ENCODE assay signal across 28 cellular contexts in the genomic region with DNA sequence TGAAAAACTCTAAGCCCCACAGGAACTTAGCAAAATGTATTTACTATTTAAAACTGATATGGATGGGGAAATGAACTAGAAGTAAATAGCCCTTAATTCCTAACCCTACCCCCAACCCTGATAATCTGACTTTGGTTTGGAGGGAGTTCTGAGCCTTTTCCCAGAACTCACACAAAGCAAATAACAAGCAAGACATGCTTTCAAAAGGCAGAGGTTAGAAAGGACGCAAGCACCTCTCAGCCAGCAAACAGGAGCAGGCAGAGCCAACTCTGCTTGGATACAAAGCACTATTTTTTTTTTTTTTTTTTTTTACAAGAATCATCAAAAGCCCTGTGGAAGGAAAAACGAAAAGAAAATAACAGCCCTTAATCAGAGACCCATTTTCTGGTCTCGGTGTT. TPM values are rescaled to one million over a fixed set of nuclear protein-coding genes. Genes with fewer than 3 reads are reported as not detected.
DNase-seq lines count a peak whose midpoint lies in the region; ATAC-seq, FAIRE-seq and TF ChIP-seq lines count a peak whose summit lies in the region.
"Had no signal": no experiment of that assay in that cellular context is flagged by ENCODE, and none has a peak within 500 bp of the region (broad histone marks: within the 10 kb centered on the region; RNA-seq: fewer than 3 reads in every experiment).

No MANE protein-coding gene starts in this region.

- H3K27ac ChIP-seq in breast epithelium (peak overlapping the region; percentile 74 to 81), liver (ENCODE audit: low read depth in 1 of 2, low read length in 2 of 2) (peak overlapping the region; percentile 76 to 82), pancreas (peak overlapping the region in 2 of 4 donors; percentile 53 to 59)
- H3K27ac ChIP-seq: foreskin keratinocyte, heart right ventricle, HL-60, WERI-Rb-1 had no signal

- H3K4me1 Mint-ChIP-seq in MCF 10A (ENCODE audit: insufficient read depth, unreplicated experiment), result peaks cover 17% of the 10 kb centered on the region

- 28% methylated on average over 3 of the region's 3 CpGs for WGBS in liver
- 16 to 32% methylated on average over 3 of the region's 3 CpGs for WGBS in pancreas, 2 donors

- no peak overlapping the region for H3K4me3 Mint-ChIP-seq in MCF 10A (ENCODE audit: unreplicated experiment)
- H3K4me3 Mint-ChIP-seq: CD4-positive, CD25-positive, alpha-beta regulatory T cell; effector memory CD8-positive, alpha-beta T cell; memory B cell had no signal

- H3K36me3 Mint-ChIP-seq in MCF 10A (ENCODE audit: insufficient read depth, unreplicated experiment), result no peaks in the 10 kb centered on the region
- H3K36me3 Mint-ChIP-seq: memory B cell had no signal

- TF ChIP-seq CTCF in breast epithelium (IDR thresholded peaks at IDR 0.05), result no peak
- TF ChIP-seq CTCF in MCF 10A (IDR thresholded peaks at IDR 0.05; ENCODE audit: unreplicated experiment), result no peak
- no peak for TF ChIP-seq CTCF in liver (IDR thresholded peaks at IDR 0.05; ENCODE audit: low read depth, low read length, missing input control)
- TF ChIP-seq CTCF in pancreas (IDR thresholded peaks at IDR 0.05), result no peak

- FAIRE-seq in pancreas (lab: Jason Lieb, UNC), result no peak
- FAIRE-seq: H1 had no signal

- intact Hi-C loops in breast epithelium (cut with DNase I; ENCODE audit: low total_unique reads) (no loop called here), MCF 10A (cut with micrococcal nuclease) (no loop called here), pancreas (cut with DNase I) (no loop called here)

- no peaks in the 10 kb centered on the region for H3K27me3 Mint-ChIP-seq in MCF 10A (ENCODE audit: insufficient read depth, unreplicated experiment)

- H3K27me3 ChIP-seq in breast epithelium (no peaks in the 10 kb centered on the region), liver (ENCODE audit: control insufficient read depth in 4 of 4, insufficient read depth in 4 of 4, low read length in 3 of 4) (no peaks in the 10 kb centered on the region), pancreas (no peaks in the 10 kb centered on the region)
- H3K27me3 ChIP-seq: foreskin keratinocyte, heart right ventricle had no signal

- peak in 3 of 4 donors; percentile 57 to 70 (median 61) for ATAC-seq in pancreas
- ATAC-seq in GM18870 (IDR thresholded peaks at IDR 0.05; ENCODE audit: unreplicated experiment), result no peak
- ATAC-seq in GM21423 (IDR thresholded peaks at IDR 0.05; ENCODE audit: unreplicated experiment), result no peak
- ATAC-seq: effector memory CD8-positive, alpha-beta T cell; foreskin keratinocyte; heart right ventricle; Panc1 had no signal

- H3K36me3 ChIP-seq in breast epithelium (no peaks in the 10 kb centered on the region), liver (ENCODE audit: control insufficient read depth in 4 of 4, insufficient read depth in 3 of 4, low read depth in 1 of 4, low read length in 3 of 4) (no peaks in the 10 kb centered on the region), pancreas (no peaks in the 10 kb centered on the region)
- H3K36me3 ChIP-seq: heart right ventricle had no signal

- H3K27ac Mint-ChIP-seq in MCF 10A (ENCODE audit: low read depth, unreplicated experiment), result no peak overlapping the region
- H3K27ac Mint-ChIP-seq: CD4-positive, CD25-positive, alpha-beta regulatory T cell; effector memory CD8-positive, alpha-beta T cell; memory B cell had no signal

- H3K4me3 ChIP-seq in breast epithelium (no peak overlapping the region), liver (ENCODE audit: low read depth in 1 of 3, low read length in 3 of 3) (no peak overlapping the region), pancreas (no peak overlapping the region)
- H3K4me3 ChIP-seq: heart right ventricle had no signal

- CTCF ChIA-PET in MCF 10A (lab: Yijun Ruan, JAX), result interaction anchor here (0.6 kb wide), 1 partner anchor 19 kb away, joined by 3 read pairs; no protein-coding TSS in a partner anchor

- DNase-seq in breast epithelium (ENCODE audit: low spot score in 2 of 2), result no peak
- DNase-seq in MCF 10A (ENCODE audit: unreplicated experiment), result no peak
- DNase-seq in pancreas, result no peak
- no peak for DNase-seq in activated naive CD4-positive, alpha-beta T cell treated with Interleukin-2 at 50 U/mL for 16 hours
- DNase-seq in MV-4-11 (lab: John Stamatoyannopoulos, UW), result no peak
- DNase-seq: 8988T; activated CD4-positive, alpha-beta T cell treated with anti-CD3 and anti-CD28 coated beads for 48 hours; activated CD8-positive, alpha-beta memory T cell treated with anti-CD3 and anti-CD28 coated beads for 24 hours; activated effector memory CD4-positive, alpha-beta T cell treated with anti-CD3 and anti-CD28 coated beads, Interleukin-2, amount 50 U/mL, for 16 hours; CD4-positive, CD25-positive, alpha-beta regulatory T cell; DMS153; effector memory CD8-positive, alpha-beta T cell; foreskin keratinocyte; heart right ventricle; Kasumi-1; NCI-H187; NCI-H526; retina; SHP77; stimulated activated CD4-positive, alpha-beta T cell treated with anti-CD3 and anti-CD28 coated beads, Interleukin-2, amount 100 ng/mL, for 48 hours; WERI-Rb-1 had no signal

- H3K9me3 Mint-ChIP-seq in MCF 10A (ENCODE audit: unreplicated experiment), result no peaks in the 10 kb centered on the region
- H3K9me3 Mint-ChIP-seq: CD4-positive, CD25-positive, alpha-beta regulatory T cell; effector memory CD8-positive, alpha-beta T cell; memory B cell had no signal

- H3K9me3 ChIP-seq in breast epithelium (no peaks in the 10 kb centered on the region), liver (ENCODE audit: control insufficient read depth in 4 of 4, low read length in 3 of 4) (no peaks in the 10 kb centered on the region), pancreas (no peaks in the 10 kb centered on the region)
- H3K9me3 ChIP-seq: heart right ventricle had no signal

- POLR2A ChIA-PET in MCF 10A (lab: Yijun Ruan, JAX), result no interaction called here

- BruUV-seq in MCF 10A (replicated peaks; lab: Mats Ljungman, UMichigan), result no TSS peak

- peaks cover 0 to 7% of the 10 kb centered on the region in 2 donors for H3K4me1 ChIP-seq in breast epithelium
- H3K4me1 ChIP-seq in liver (ENCODE audit: control insufficient read depth in 4 of 4, insufficient read depth in 4 of 4, low read length in 3 of 4), result peaks cover 22 to 90% (median 81%) of the 10 kb centered on the region in 4 donors
- peaks cover 19 to 49% (median 39%) of the 10 kb centered on the region in 3 donors for H3K4me1 ChIP-seq in pancreas

- H3K9ac ChIP-seq in liver (ENCODE audit: low read depth in 1 of 2, low read length in 2 of 2), result peak overlapping the region in 1 of 2 donors; percentile 3

- TF ChIP-seq POLR2A in breast epithelium (IDR thresholded peaks at IDR 0.05), result no peak

- peak; percentile 51 to 70 for TF ChIP-seq RAD21 in liver (IDR thresholded peaks at IDR 0.05)

TF ChIP-seq in liver, 16 proteins besides CTCF, POLR2A, EP300 and RAD21 (continues in another document):
- peak; percentile 93 for TF ChIP-seq FOXA2 (IDR thresholded peaks at IDR 0.05)
- TF ChIP-seq, protein P1, sequence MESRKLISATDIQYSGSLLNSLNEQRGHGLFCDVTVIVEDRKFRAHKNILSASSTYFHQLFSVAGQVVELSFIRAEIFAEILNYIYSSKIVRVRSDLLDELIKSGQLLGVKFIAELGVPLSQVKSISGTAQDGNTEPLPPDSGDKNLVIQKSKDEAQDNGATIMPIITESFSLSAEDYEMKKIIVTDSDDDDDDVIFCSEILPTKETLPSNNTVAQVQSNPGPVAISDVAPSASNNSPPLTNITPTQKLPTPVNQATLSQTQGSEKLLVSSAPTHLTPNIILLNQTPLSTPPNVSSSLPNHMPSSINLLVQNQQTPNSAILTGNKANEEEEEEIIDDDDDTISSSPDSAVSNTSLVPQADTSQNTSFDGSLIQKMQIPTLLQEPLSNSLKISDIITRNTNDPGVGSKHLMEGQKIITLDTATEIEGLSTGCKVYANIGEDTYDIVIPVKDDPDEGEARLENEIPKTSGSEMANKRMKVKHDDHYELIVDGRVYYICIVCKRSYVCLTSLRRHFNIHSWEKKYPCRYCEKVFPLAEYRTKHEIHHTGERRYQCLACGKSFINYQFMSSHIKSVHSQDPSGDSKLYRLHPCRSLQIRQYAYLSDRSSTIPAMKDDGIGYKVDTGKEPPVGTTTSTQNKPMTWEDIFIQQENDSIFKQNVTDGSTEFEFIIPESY (IDR thresholded peaks at IDR 0.05), result peak; percentile 62
- TF ChIP-seq HNF4A (conservative IDR thresholded peaks at IDR 0.05), result peak; percentile 79 to 84
- TF ChIP-seq NR2F2 (IDR thresholded peaks at IDR 0.05), result no peak
- TF ChIP-seq HNF4G (IDR thresholded peaks at IDR 0.05), result no peak
- TF ChIP-seq, protein P2, sequence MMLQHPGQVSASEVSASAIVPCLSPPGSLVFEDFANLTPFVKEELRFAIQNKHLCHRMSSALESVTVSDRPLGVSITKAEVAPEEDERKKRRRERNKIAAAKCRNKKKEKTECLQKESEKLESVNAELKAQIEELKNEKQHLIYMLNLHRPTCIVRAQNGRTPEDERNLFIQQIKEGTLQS (IDR thresholded peaks at IDR 0.05), result no peak
- no peak for TF ChIP-seq TAF1 (conservative IDR thresholded peaks at IDR 0.05)
- TF ChIP-seq, protein P3, sequence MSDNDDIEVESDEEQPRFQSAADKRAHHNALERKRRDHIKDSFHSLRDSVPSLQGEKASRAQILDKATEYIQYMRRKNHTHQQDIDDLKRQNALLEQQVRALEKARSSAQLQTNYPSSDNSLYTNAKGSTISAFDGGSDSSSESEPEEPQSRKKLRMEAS (IDR thresholded peaks at IDR 0.05), result peak; percentile 92

RNA-seq across cellular contexts. Expression of a gene that starts 58.7 kb away (rescaled TPM):
- 10 to 100 TPM; 10.9 to 26.3 (median 22.9) TPM for total RNA-seq in breast epithelium
- total RNA-seq in MCF 10A (2022), result 11.5 and 11.9 TPM in 2 replicates
- 10 to 100 TPM; 29.4 to 45.4 TPM for total RNA-seq in liver
- polyA plus RNA-seq in liver, result 1 to 10 TPM; 4.9 to 9.9 TPM
- 10 to 100 TPM; 12.6 to 27.9 (median 15.9) TPM for total RNA-seq in pancreas
- polyA plus RNA-seq in pancreas, result 1 to 10 TPM; 4.9 to 7.6 TPM

Comparison
In these comparisons a context has a peak if more than half of its experiments do, and no peak if none do; other contexts are left out.
1. ATAC-seq: peak in pancreas (3 of 4); none in GM18870 (single experiment) and GM21423 (single experiment).